In the genomic region with DNA sequence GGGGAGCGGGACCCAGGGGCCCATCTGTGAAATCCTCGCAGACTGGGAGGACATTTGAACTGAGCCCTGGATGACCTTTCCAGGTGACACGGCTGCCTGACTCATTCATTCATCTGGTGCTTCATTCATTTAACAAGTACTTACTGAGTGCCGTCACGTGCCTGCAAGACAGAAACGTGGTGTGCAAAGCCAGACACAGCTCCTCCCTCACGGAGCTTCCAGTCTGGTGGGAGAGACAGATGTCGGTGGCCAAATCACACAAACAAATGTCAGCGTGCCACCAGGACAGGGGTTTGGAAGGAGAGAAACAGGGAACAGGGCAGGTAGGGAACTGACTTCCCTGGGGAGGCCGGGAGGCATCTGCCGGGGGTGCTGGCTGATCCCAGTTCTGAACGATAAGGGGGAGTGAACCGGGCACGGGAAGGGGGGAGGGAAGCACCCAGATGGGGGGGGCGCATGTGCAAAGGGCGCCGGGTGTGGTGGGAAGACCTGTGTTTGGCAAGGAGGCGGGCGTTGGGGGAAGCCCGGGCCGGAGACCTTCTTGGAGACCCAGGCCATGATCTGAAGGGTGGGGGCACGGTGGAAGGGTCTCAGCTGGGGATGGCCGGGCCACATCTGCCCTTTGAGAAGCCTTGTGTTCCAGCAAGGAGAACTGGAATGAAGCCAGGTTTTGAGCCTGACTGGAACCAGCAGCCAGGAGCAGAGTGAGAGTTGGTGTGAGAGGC, we compare ENCODE assay signal across 1 cellular context.
TF ChIP-seq lines count a peak whose summit lies in the region.

No MANE protein-coding gene starts in this region.

TF ChIP-seq in HCT116, 20 proteins besides CTCF, POLR2A, EP300 and RAD21 (continued from another document):
- TF ChIP-seq, protein P1, sequence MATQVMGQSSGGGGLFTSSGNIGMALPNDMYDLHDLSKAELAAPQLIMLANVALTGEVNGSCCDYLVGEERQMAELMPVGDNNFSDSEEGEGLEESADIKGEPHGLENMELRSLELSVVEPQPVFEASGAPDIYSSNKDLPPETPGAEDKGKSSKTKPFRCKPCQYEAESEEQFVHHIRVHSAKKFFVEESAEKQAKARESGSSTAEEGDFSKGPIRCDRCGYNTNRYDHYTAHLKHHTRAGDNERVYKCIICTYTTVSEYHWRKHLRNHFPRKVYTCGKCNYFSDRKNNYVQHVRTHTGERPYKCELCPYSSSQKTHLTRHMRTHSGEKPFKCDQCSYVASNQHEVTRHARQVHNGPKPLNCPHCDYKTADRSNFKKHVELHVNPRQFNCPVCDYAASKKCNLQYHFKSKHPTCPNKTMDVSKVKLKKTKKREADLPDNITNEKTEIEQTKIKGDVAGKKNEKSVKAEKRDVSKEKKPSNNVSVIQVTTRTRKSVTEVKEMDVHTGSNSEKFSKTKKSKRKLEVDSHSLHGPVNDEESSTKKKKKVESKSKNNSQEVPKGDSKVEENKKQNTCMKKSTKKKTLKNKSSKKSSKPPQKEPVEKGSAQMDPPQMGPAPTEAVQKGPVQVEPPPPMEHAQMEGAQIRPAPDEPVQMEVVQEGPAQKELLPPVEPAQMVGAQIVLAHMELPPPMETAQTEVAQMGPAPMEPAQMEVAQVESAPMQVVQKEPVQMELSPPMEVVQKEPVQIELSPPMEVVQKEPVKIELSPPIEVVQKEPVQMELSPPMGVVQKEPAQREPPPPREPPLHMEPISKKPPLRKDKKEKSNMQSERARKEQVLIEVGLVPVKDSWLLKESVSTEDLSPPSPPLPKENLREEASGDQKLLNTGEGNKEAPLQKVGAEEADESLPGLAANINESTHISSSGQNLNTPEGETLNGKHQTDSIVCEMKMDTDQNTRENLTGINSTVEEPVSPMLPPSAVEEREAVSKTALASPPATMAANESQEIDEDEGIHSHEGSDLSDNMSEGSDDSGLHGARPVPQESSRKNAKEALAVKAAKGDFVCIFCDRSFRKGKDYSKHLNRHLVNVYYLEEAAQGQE (IDR thresholded peaks at IDR 0.05; ENCODE audit: low read depth) = no peak
- TF ChIP-seq ZNF274 (IDR thresholded peaks at IDR 0.05; ENCODE audit: low read depth, low read length) (no peak), YY1 (IDR thresholded peaks at IDR 0.05; ENCODE audit: extremely low read depth, insufficient replicate concordance, low read depth, low read length) (no peak), EGR1 (IDR thresholded peaks at IDR 0.05; ENCODE audit: low read depth) (no peak), EZH2 (IDR thresholded peaks at IDR 0.05) (no peak), POLR2AphosphoS5 (IDR thresholded peaks at IDR 0.05; ENCODE audit: low read depth, low read length) (no peak), ELF1 (IDR thresholded peaks at IDR 0.05; ENCODE audit: borderline replicate concordance, low read depth) (no peak)
- TF ChIP-seq, protein P2, sequence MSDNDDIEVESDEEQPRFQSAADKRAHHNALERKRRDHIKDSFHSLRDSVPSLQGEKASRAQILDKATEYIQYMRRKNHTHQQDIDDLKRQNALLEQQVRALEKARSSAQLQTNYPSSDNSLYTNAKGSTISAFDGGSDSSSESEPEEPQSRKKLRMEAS (IDR thresholded peaks at IDR 0.05) = no peak
